In the genomic region with DNA sequence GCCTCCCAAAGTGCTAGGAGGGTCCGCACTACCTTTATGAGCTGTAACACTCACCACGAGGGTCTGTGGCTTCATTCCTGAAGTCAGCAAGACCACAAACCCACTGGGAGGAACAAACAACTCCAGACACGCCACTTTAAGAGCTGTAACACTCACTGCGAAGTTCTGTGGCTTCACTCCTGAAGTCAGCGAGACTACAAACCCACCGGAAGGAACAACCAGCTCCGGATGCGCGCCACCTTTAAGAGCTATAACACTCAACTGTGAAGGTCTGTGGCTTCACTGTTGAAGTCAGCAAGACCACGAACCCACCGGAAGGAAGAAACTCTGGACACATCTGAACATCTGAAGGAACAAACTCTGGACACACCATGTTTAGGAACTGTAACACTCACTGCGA, we compare ENCODE assay signal across 6 cellular contexts.
A peak's percentile ranks its signal among the peaks of the same experiment; 100 is the strongest.
DNase-seq lines count a peak whose midpoint lies in the region; ATAC-seq and TF ChIP-seq lines count a peak whose summit lies in the region.
"Not testable (repeated sequence)": the region's sequence is repeated elsewhere in the genome, so short reads cannot be mapped to it uniquely, and the experiment has no call there.

No MANE protein-coding gene starts in this region.

- H3K9ac ChIP-seq in Loucy (ENCODE audit: low read depth, low read length, poor library complexity, severe bottlenecking) = peak overlapping the region; percentile 26

- intact Hi-C loops in natural killer cell (cut with micrococcal nuclease) = not testable (repeated sequence)

- not testable (repeated sequence) for H3K27me3 Mint-ChIP-seq in activated CD4-positive, alpha-beta memory T cell treated with anti-CD3 and anti-CD28 coated beads, Interleukin-2, amount 10 ng/mL, durations not matched to agents 7 days and 5 days; activated naive CD8-positive, alpha-beta T cell treated with anti-CD3 and anti-CD28 coated beads for 36 hours; natural killer cell (ENCODE audit: low read depth in 2 of 2)

- H3K36me3 Mint-ChIP-seq in activated CD4-positive, alpha-beta memory T cell treated with anti-CD3 and anti-CD28 coated beads, Interleukin-2, amount 10 ng/mL, durations not matched to agents 7 days and 5 days (ENCODE audit: low read depth); activated naive CD8-positive, alpha-beta T cell treated with anti-CD3 and anti-CD28 coated beads for 36 hours: not testable (repeated sequence)
- peaks cover 31% of the 10 kb centered on the region for H3K36me3 Mint-ChIP-seq in natural killer cell

- peaks cover 12% of the 10 kb centered on the region for H3K9me3 Mint-ChIP-seq in activated CD4-positive, alpha-beta memory T cell treated with anti-CD3 and anti-CD28 coated beads, Interleukin-2, amount 10 ng/mL, durations not matched to agents 7 days and 5 days
- H3K9me3 Mint-ChIP-seq in activated naive CD8-positive, alpha-beta T cell treated with anti-CD3 and anti-CD28 coated beads for 36 hours = peaks cover 27% of the 10 kb centered on the region
- peaks cover 12 to 22% of the 10 kb centered on the region in 2 donors for H3K9me3 Mint-ChIP-seq in natural killer cell

- not testable (repeated sequence) for TF ChIP-seq CTCF in Loucy (conservative IDR thresholded peaks at IDR 0.05; ENCODE audit: low read length); natural killer cell (IDR thresholded peaks at IDR 0.05)

- not testable (repeated sequence) for H3K4me3 Mint-ChIP-seq in activated CD4-positive, alpha-beta memory T cell treated with anti-CD3 and anti-CD28 coated beads, Interleukin-2, amount 10 ng/mL, durations not matched to agents 7 days and 5 days; activated naive CD8-positive, alpha-beta T cell treated with anti-CD3 and anti-CD28 coated beads for 36 hours
- peak overlapping the region; percentile 43 for H3K4me3 Mint-ChIP-seq in natural killer cell

- POLR2A ChIA-PET in activated CD4-positive, alpha-beta memory T cell treated with anti-CD3 and anti-CD28 coated beads, Interleukin-2, amount 10 ng/mL, durations not matched to agents 7 days and 5 days (lab: Charles Lee) = not testable (repeated sequence)

- not testable (repeated sequence) for H3K27me3 ChIP-seq in Loucy (ENCODE audit: insufficient read depth, low read length, poor library complexity, severe bottlenecking)

- not testable (repeated sequence) for H3K36me3 ChIP-seq in Loucy (ENCODE audit: insufficient read depth, low read length)

- CTCF ChIA-PET in activated CD4-positive, alpha-beta memory T cell treated with anti-CD3 and anti-CD28 coated beads, Interleukin-2, amount 10 ng/mL, durations not matched to agents 7 days and 5 days (lab: Charles Lee) = not testable (repeated sequence)

- H3F3A ChIP-seq in Loucy (ENCODE audit: low read depth) = not testable (repeated sequence)

- not testable (repeated sequence) for H2AFZ ChIP-seq in Loucy (ENCODE audit: low read length)

- not testable (repeated sequence) for H3K27ac Mint-ChIP-seq in activated CD4-positive, alpha-beta memory T cell treated with anti-CD3 and anti-CD28 coated beads, Interleukin-2, amount 10 ng/mL, durations not matched to agents 7 days and 5 days; activated naive CD8-positive, alpha-beta T cell treated with anti-CD3 and anti-CD28 coated beads for 36 hours
- H3K27ac Mint-ChIP-seq in natural killer cell = peak overlapping the region in 1 of 2 donors; percentile 72

- H3K4me2 ChIP-seq in Loucy (ENCODE audit: low read depth, low read length, poor library complexity, severe bottlenecking) = peak overlapping the region; percentile 61

- peak; percentile 24 to 92 (median 39) for ATAC-seq in natural killer cell
- peak; percentile 19 for ATAC-seq in stimulated activated naive CD8-positive, alpha-beta T cell treated with anti-CD3 and anti-CD28 coated beads, Interleukin-15, Interleukin-2, amounts not matched to agents 100 U/mL and 50 U/mL, for 24 hours

- peaks cover 15% of the 10 kb centered on the region for H3K4me1 ChIP-seq in Loucy (ENCODE audit: insufficient read depth, low read length, poor library complexity, severe bottlenecking)

- not testable (repeated sequence) for H4K20me1 ChIP-seq in Loucy (ENCODE audit: insufficient read depth, low read length, poor library complexity, severe bottlenecking)

- H3K9me3 ChIP-seq in Loucy (ENCODE audit: insufficient read depth, low read depth, low read length) = peaks cover 38% of the 10 kb centered on the region

- peak overlapping the region; percentile 54 for H3K4me3 ChIP-seq in Loucy (ENCODE audit: low read length, poor library complexity, severe bottlenecking)

- not testable (repeated sequence) for H3K9me2 ChIP-seq in Loucy (replicated peaks; ENCODE audit: low read depth, low read length)

- not testable (repeated sequence) for H3K4me1 Mint-ChIP-seq in activated CD4-positive, alpha-beta memory T cell treated with anti-CD3 and anti-CD28 coated beads, Interleukin-2, amount 10 ng/mL, durations not matched to agents 7 days and 5 days; activated naive CD8-positive, alpha-beta T cell treated with anti-CD3 and anti-CD28 coated beads for 36 hours; natural killer cell

- DNase-seq in GDM1 (lab: John Stamatoyannopoulos, UW) (peak; percentile 75), natural killer cell (peak; percentile 14)
- DNase-seq in activated CD4-positive, alpha-beta memory T cell treated with anti-CD3 and anti-CD28 coated beads, Interleukin-2, amount 10 ng/mL, durations not matched to agents 7 days and 5 days = peak; percentile 16
- peak; percentile 2 for DNase-seq in activated naive CD8-positive, alpha-beta T cell treated with anti-CD3 and anti-CD28 coated beads for 36 hours
- DNase-seq in stimulated activated naive CD8-positive, alpha-beta T cell treated with anti-CD3 and anti-CD28 coated beads, Interleukin-15, Interleukin-2, amounts not matched to agents 100 U/mL and 50 U/mL, for 24 hours = peak; percentile 4

- not testable (repeated sequence) for H3K79me2 ChIP-seq in Loucy (ENCODE audit: insufficient read depth, low read length)

Comparison
In these comparisons a context has a peak if more than half of its experiments do, and no peak if none do; other contexts are left out.
1. Peak in every context shown above with its lines: DNase-seq, ATAC-seq and H3K4me3 ChIP-seq.
2. DNase-seq: peak in every context shown above with its lines; median percentile 75 in GDM1; 16 in activated CD4-positive, alpha-beta memory T cell treated with anti-CD3 and anti-CD28 coated beads, Interleukin-2, amount 10 ng/mL, durations not matched to agents 7 days and 5 days; 14 in natural killer cell; 4 in stimulated activated naive CD8-positive, alpha-beta T cell treated with anti-CD3 and anti-CD28 coated beads, Interleukin-15, Interleukin-2, amounts not matched to agents 100 U/mL and 50 U/mL, for 24 hours; 2 in activated naive CD8-positive, alpha-beta T cell treated with anti-CD3 and anti-CD28 coated beads for 36 hours.